ENCODE assay signal across 10 cellular contexts in the genomic region with DNA sequence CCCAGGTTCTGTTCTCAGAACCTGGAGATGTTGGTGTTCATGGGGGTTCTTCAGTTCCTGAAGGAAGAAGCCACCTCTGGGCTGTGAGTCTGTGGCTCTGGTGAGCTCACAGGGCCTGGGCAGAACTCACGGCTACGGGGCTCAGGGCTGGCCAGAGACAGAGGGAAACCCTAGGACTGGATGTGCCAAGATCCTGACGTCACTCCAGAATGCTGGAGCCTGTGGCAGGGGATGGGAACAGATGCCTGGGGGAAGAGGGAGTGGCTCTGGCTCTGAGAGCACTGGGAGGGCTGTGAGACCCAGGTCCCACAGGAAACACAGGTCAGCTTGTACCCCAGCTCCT. TPM values are rescaled to one million over a fixed set of nuclear protein-coding genes. Genes with fewer than 3 reads are reported as not detected.
DNase-seq lines count a peak whose midpoint lies in the region; ATAC-seq, FAIRE-seq and TF ChIP-seq lines count a peak whose summit lies in the region.
"Had no signal": no experiment of that assay in that cellular context is flagged by ENCODE, and none has a peak within 500 bp of the region (broad histone marks: within the 10 kb centered on the region; RNA-seq: fewer than 3 reads in every experiment).

TSS of gene OTOF (minus strand) at position 214 of the 343 bp plus-strand sequence.

- ATAC-seq in pancreas (peak in 3 of 4 donors; percentile 31 to 55 (median 51)), HG02981 (IDR thresholded peaks at IDR 0.05; ENCODE audit: unreplicated experiment) (no peak)

- CTCF ChIA-PET in SK-N-SH (lab: Yijun Ruan, JAX): interaction anchor here (1.1 to 2.5 kb wide), 5 partner anchors 10 to 148 kb away, joined by 4 to 8 read pairs (median 4); no protein-coding TSS in a partner anchor

- no peak within 1 kb of the TSS for H3K4me3 Mint-ChIP-seq in chondrocyte (ENCODE audit: unreplicated experiment)

- H3K27ac Mint-ChIP-seq in chondrocyte (ENCODE audit: unreplicated experiment): no peak within 1 kb of the TSS

- intact Hi-C loops in pancreas (cut with DNase I): no loop called here

- no peak for TF ChIP-seq RAD21 in SK-N-SH (IDR thresholded peaks at IDR 0.05; ENCODE audit: low read length)

- DNase-seq in NCI-H82 (lab: John Stamatoyannopoulos, UW) (peak; percentile 23), NCI-H82 treated with DMSO at 0.1 percent for 48 hours (lab: John Stamatoyannopoulos, UW; ENCODE audit: unreplicated experiment) (no peak), SK-N-SH (peak; percentile 66), fibroblast of peridontal ligament (ENCODE audit: extremely low read depth) (peak; percentile 52), pancreas (peak in 1 of 6 donors; percentile 33), chondrocyte (ENCODE audit: low spot score) (no peak), NCI-H1417 (lab: John Stamatoyannopoulos, UW) (no peak)
- DNase-seq: activated CD4-positive, CD25-positive, alpha-beta regulatory T cell treated with anti-CD3 and anti-CD28 coated beads, Interleukin-2, amount 50 U/mL, for 72 hours had no signal

- WGBS in SK-N-SH (ENCODE audit: low lambda C conversion rate): 17% methylated on average over 2 of the region's 3 CpGs
- 46 to 72% methylated on average over 3 of the region's 3 CpGs for WGBS in pancreas, 2 donors

- no peaks in the 10 kb centered on the region for H4K20me1 ChIP-seq in SK-N-SH (ENCODE audit: insufficient read depth)

- no peaks in the 10 kb centered on the region for H3K79me2 ChIP-seq in SK-N-SH (ENCODE audit: insufficient read depth)

- H3K4me1 ChIP-seq in SK-N-SH (ENCODE audit: control insufficient read depth in 1 of 2, insufficient read depth in 2 of 2, low read depth in 1 of 2, low read length in 1 of 2) (peaks cover 0 to 9% of the 10 kb centered on the region in 2 experiments; a peak in 1 of 4 replicates), pancreas (no peaks in the 10 kb centered on the region)

- H3K9me2 ChIP-seq in SK-N-SH: no peaks in the 10 kb centered on the region

- H3K36me3 ChIP-seq in SK-N-SH (replicated peaks in 1 of 2; ENCODE audit: control insufficient read depth in 1 of 2, insufficient read depth in 2 of 2, low read length in 1 of 2) (no peaks in the 10 kb centered on the region), pancreas (no peaks in the 10 kb centered on the region)

- H2AFZ ChIP-seq in SK-N-SH (ENCODE audit: low read depth): peak within 1 kb of the TSS; percentile 35; the same call in 1 of the 2 replicates

- H3K27ac ChIP-seq in SK-N-SH (ENCODE audit: low read depth in 2 of 2, low read length in 1 of 2): no peak within 1 kb of the TSS
- no peak within 1 kb of the TSS for H3K27ac ChIP-seq in pancreas

- TF ChIP-seq CTCF in SK-N-SH (IDR thresholded peaks at IDR 0.05) (no peak), pancreas (IDR thresholded peaks at IDR 0.05) (no peak), chondrocyte (IDR thresholded peaks at IDR 0.05) (no peak)

- H3K27me3 ChIP-seq in SK-N-SH (ENCODE audit: insufficient read depth): no peaks in the 10 kb centered on the region
- H3K27me3 ChIP-seq in pancreas: no peaks in the 10 kb centered on the region

- no peaks in the 10 kb centered on the region for H3K9me3 Mint-ChIP-seq in chondrocyte (ENCODE audit: low read depth)

- no peak within 1 kb of the TSS for H3K4me2 ChIP-seq in SK-N-SH

- no peak within 1 kb of the TSS for H3K4me3 ChIP-seq in SK-N-SH (ENCODE audit: low read depth in 2 of 2, low read length in 1 of 2)
- H3K4me3 ChIP-seq in pancreas: no peak within 1 kb of the TSS

- no peak within 1 kb of the TSS for H3K9ac ChIP-seq in SK-N-SH

- POLR2A ChIA-PET in SK-N-SH (lab: Yijun Ruan, JAX): no interaction called here

- H3K27me3 Mint-ChIP-seq in chondrocyte (ENCODE audit: low read depth): peaks cover 2% of the 10 kb centered on the region

- peaks cover 8% of the 10 kb centered on the region for H3K4me1 Mint-ChIP-seq in chondrocyte (ENCODE audit: low read depth)

- no peak for TF ChIP-seq EP300 in SK-N-SH (IDR thresholded peaks at IDR 0.05; ENCODE audit: borderline replicate concordance in 1 of 2, low read depth in 1 of 2, low read length in 1 of 2)

- no peaks in the 10 kb centered on the region for H3K9me3 ChIP-seq in SK-N-SH
- no peaks in the 10 kb centered on the region for H3K9me3 ChIP-seq in pancreas

- no peak for FAIRE-seq in pancreas (lab: Jason Lieb, UNC)

- no peaks in the 10 kb centered on the region for H3F3A ChIP-seq in SK-N-SH (replicated peaks; ENCODE audit: insufficient read depth)

- H3K36me3 Mint-ChIP-seq in chondrocyte (ENCODE audit: low read depth): no peaks in the 10 kb centered on the region

TF ChIP-seq in SK-N-SH, 30 proteins besides CTCF, POLR2A, EP300 and RAD21 (continues in another document):
- TF ChIP-seq, protein P1, sequence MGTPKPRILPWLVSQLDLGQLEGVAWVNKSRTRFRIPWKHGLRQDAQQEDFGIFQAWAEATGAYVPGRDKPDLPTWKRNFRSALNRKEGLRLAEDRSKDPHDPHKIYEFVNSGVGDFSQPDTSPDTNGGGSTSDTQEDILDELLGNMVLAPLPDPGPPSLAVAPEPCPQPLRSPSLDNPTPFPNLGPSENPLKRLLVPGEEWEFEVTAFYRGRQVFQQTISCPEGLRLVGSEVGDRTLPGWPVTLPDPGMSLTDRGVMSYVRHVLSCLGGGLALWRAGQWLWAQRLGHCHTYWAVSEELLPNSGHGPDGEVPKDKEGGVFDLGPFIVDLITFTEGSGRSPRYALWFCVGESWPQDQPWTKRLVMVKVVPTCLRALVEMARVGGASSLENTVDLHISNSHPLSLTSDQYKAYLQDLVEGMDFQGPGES (IDR thresholded peaks at IDR 0.05; ENCODE audit: low read depth, low read length): no peak
- TF ChIP-seq TCF12 (IDR thresholded peaks at IDR 0.05) (no peak), TAF1 (IDR thresholded peaks at IDR 0.05; ENCODE audit: borderline replicate concordance, low read depth, low read length) (no peak), GATA2 (CRISPR knock-in tag; IDR thresholded peaks at IDR 0.05) (no peak), SIN3A (IDR thresholded peaks at IDR 0.05; ENCODE audit: borderline replicate concordance, low read depth, low read length) (no peak), GABPA (IDR thresholded peaks at IDR 0.05; ENCODE audit: low read depth) (no peak), ZBTB33 (IDR thresholded peaks at IDR 0.05; ENCODE audit: borderline replicate concordance, low read depth) (no peak), RXRA (IDR thresholded peaks at IDR 0.05; ENCODE audit: borderline replicate concordance, low read depth) (no peak), REST (IDR thresholded peaks at IDR 0.05; ENCODE audit: low read depth, low read length) (no peak), MEF2A (IDR thresholded peaks at IDR 0.05; ENCODE audit: borderline replicate concordance, low read depth) (no peak), USF1 (IDR thresholded peaks at IDR 0.05; ENCODE audit: borderline replicate concordance, low read depth) (no peak), ELF1 (IDR thresholded peaks at IDR 0.05) (no peak), FOSL2 (IDR thresholded peaks at IDR 0.05; ENCODE audit: borderline replicate concordance, low read depth) (no peak)

RNA-seq across cellular contexts. Expression of gene OTOF, which starts in this region (rescaled TPM):
- polyA plus RNA-seq in SK-N-SH (2012; rRNA removed): not detected in 2 replicates
- polyA plus RNA-seq in SK-N-SH (2012; cell fraction: cytosol; rRNA removed): 0.01 TPM in 1 of 2 replicates, not detected in the other
- polyA plus RNA-seq in SK-N-SH (2012; cell fraction: nucleus; rRNA removed): 0.01 TPM in 2 replicates
- under 1 TPM in 5 of 6 donors, not detected in 1; 0.09 to 0.26 (median 0.12) TPM for total RNA-seq in pancreas
- under 1 TPM; 0.07 to 0.19 TPM for polyA plus RNA-seq in pancreas
- total RNA-seq in chondrocyte: not detected in 3 replicates
- polyA plus RNA-seq: AG04450 had no signal

Comparison
In these comparisons a context has a peak if more than half of its experiments do, and no peak if none do; other contexts are left out.
1. DNase-seq: peak in NCI-H82 (single experiment) and fibroblast of peridontal ligament (single experiment); none in NCI-H82 treated with DMSO at 0.1 percent for 48 hours (single experiment), chondrocyte (single experiment) and NCI-H1417 (0 of 3).
2. Peak in DNase-seq in SK-N-SH; RNA of the gene not detected or under 1 TPM.
3. Peak in ATAC-seq in pancreas; RNA of the gene not detected or under 1 TPM.